In the genomic region with DNA sequence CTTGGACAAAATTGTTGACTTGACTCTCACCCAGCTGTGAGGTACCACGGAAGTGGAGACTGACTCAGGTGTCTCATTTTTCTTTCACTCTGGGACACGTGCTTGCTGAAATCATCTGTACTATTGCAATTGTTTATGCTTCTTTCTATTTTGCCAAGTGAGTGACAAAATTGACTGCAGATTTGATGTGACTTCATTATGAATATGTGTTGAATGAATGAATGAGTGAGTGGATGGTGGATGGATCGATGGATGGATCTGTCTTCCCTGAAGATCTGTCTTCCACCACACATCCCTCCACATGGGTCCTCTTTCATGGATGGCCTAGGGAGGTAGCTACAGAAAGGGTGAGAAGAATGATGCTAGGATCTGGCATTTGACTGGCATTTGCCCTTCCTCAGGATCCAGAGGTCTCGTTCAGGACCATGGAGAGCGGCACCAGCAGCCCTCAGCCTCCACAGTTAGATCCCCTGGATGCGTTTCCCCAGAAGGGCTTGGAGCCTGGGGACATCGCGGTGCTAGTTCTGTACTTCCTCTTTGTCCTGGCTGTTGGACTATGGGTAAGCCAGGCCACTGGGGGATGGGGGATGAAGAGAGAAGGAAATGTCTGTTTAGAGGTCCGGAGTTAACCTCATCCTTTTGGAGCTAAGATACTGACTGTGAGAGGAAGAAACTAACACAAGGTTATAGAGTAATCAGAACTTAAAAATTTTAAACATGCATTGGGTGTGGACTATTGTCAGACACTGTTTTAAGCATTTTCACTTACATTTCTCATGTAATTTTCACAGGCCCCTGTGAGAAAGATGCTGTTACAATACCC, we compare ENCODE assay signal across 8 cellular contexts. TPM values are rescaled to one million over a fixed set of nuclear protein-coding genes. Genes with fewer than 3 reads are reported as not detected.
A peak's percentile ranks its signal among the peaks of the same experiment; 100 is the strongest.
DNase-seq lines count a peak whose midpoint lies in the region; ATAC-seq and TF ChIP-seq lines count a peak whose summit lies in the region.

No MANE protein-coding gene starts in this region.

- H2BK120ac ChIP-seq in IMR-90 (ENCODE audit: low read depth, low read length) = no peak overlapping the region

- no peaks in the 10 kb centered on the region for H3K36me3 ChIP-seq in IMR-90 (ENCODE audit: control insufficient read depth, insufficient read depth, low read length)
- no peaks in the 10 kb centered on the region for H3K36me3 ChIP-seq in neural progenitor cell

- ATAC-seq in IMR-90 (ENCODE audit: low read depth) (peak; percentile 74), GM18517 (IDR thresholded peaks at IDR 0.05; ENCODE audit: unreplicated experiment) (no peak), HG03196 (IDR thresholded peaks at IDR 0.05; ENCODE audit: unreplicated experiment) (no peak), HG03097 (IDR thresholded peaks at IDR 0.05; ENCODE audit: low FRiP score, unreplicated experiment) (no peak)

- no peaks in the 10 kb centered on the region for H3K4me1 Mint-ChIP-seq in activated CD4-positive, alpha-beta T cell treated with anti-CD3 and anti-CD28 coated beads, Interleukin-2, amount 10 ng/mL, durations not matched to agents 24 days and 14 days
- H3K4me1 Mint-ChIP-seq in endothelial cell (ENCODE audit: unreplicated experiment) (no peaks in the 10 kb centered on the region), neural progenitor cell (no peaks in the 10 kb centered on the region)

- H4K91ac ChIP-seq in IMR-90 (ENCODE audit: insufficient read depth, low read depth, low read length) = no peak overlapping the region

- no peaks in the 10 kb centered on the region for H3K79me1 ChIP-seq in IMR-90 (ENCODE audit: low read depth in 1 of 2, low read length in 2 of 2)

- no peak for TF ChIP-seq POLR2A in IMR-90 (IDR thresholded peaks at IDR 0.05; ENCODE audit: low read depth, low read length)

- H3K27ac Mint-ChIP-seq in activated CD4-positive, alpha-beta T cell treated with anti-CD3 and anti-CD28 coated beads, Interleukin-2, amount 10 ng/mL, durations not matched to agents 24 days and 14 days = no peak overlapping the region
- no peak overlapping the region for H3K27ac Mint-ChIP-seq in endothelial cell (ENCODE audit: unreplicated experiment)
- no peak overlapping the region for H3K27ac Mint-ChIP-seq in neural progenitor cell

- no peak overlapping the region for H3K23ac ChIP-seq in IMR-90 (ENCODE audit: low read depth, low read length)

- no peak overlapping the region for H3K56ac ChIP-seq in IMR-90 (ENCODE audit: extremely low read depth, insufficient read depth, low read length)

- POLR2A ChIA-PET in IMR-90 (lab: Charles Lee; ENCODE audit: unreplicated experiment) = no interaction called here

- no peak for TF ChIP-seq CTCF in IMR-90 (conservative IDR thresholded peaks at IDR 0.05; ENCODE audit: low read depth, low read length)
- TF ChIP-seq CTCF in endothelial cell (IDR thresholded peaks at IDR 0.05; ENCODE audit: unreplicated experiment) = no peak
- TF ChIP-seq CTCF in neural progenitor cell (IDR thresholded peaks at IDR 0.05) = no peak

- no TSS peak for BruUV-seq in IMR-90 (replicated peaks; lab: Mats Ljungman, UMichigan)

- no peak overlapping the region for H2AK5ac ChIP-seq in IMR-90 (ENCODE audit: low read depth, low read length)

- in situ Hi-C loops in IMR-90 (cut with MboI; ENCODE audit: low sequenced_read_pairs) = loop anchor here (5.0 kb wide), 1 partner anchor 49 kb away; no protein-coding TSS in a partner anchor

- no peak overlapping the region for H2AFZ ChIP-seq in IMR-90 (replicated peaks; ENCODE audit: low read length, poor library complexity)
- no peak overlapping the region for H2AFZ ChIP-seq in neural progenitor cell (replicated peaks)

- H3K9me3 ChIP-seq in IMR-90 (ENCODE audit: control insufficient read depth, insufficient read depth, low read length) = no peaks in the 10 kb centered on the region
- H3K9me3 ChIP-seq in neural progenitor cell (ENCODE audit: low read depth) = no peaks in the 10 kb centered on the region

- no peaks in the 10 kb centered on the region for H3K36me3 Mint-ChIP-seq in activated CD4-positive, alpha-beta T cell treated with anti-CD3 and anti-CD28 coated beads, Interleukin-2, amount 10 ng/mL, durations not matched to agents 24 days and 14 days (ENCODE audit: low read depth)
- H3K36me3 Mint-ChIP-seq in endothelial cell (ENCODE audit: low read depth, unreplicated experiment) (no peaks in the 10 kb centered on the region), neural progenitor cell (no peaks in the 10 kb centered on the region)

- peaks cover 7% of the 10 kb centered on the region for H3K9me1 ChIP-seq in IMR-90 (ENCODE audit: insufficient read depth, low read length)

- no peak overlapping the region for H2AK9ac ChIP-seq in IMR-90 (replicated peaks; ENCODE audit: low read depth, low read length, poor library complexity)

- H3K27me3 Mint-ChIP-seq in activated CD4-positive, alpha-beta T cell treated with anti-CD3 and anti-CD28 coated beads, Interleukin-2, amount 10 ng/mL, durations not matched to agents 24 days and 14 days = no peaks in the 10 kb centered on the region
- H3K27me3 Mint-ChIP-seq in endothelial cell (ENCODE audit: unreplicated experiment) (no peaks in the 10 kb centered on the region), neural progenitor cell (ENCODE audit: insufficient read depth, low read depth) (peaks cover 8% of the 10 kb centered on the region)

- dilution Hi-C loops in IMR-90 (cut with HindIII; ENCODE audit: low sequenced_read_pairs, unreplicated experiment) = no loop called here

- H2BK5ac ChIP-seq in IMR-90 (ENCODE audit: low read depth, low read length, poor library complexity, severe bottlenecking) = no peak overlapping the region

- H3K79me2 ChIP-seq in neural progenitor cell (ENCODE audit: low read depth) = no peaks in the 10 kb centered on the region

- no peak overlapping the region for H4K5ac ChIP-seq in IMR-90 (ENCODE audit: low read depth, low read length)

- H2BK15ac ChIP-seq in IMR-90 (ENCODE audit: low read depth, low read length) = no peak overlapping the region

- H3K27me3 ChIP-seq in IMR-90 (ENCODE audit: control insufficient read depth, insufficient read depth, low read length) (peaks cover 4% of the 10 kb centered on the region), neural progenitor cell (no peaks in the 10 kb centered on the region)

- H3K27ac ChIP-seq in IMR-90 (ENCODE audit: insufficient read depth, low read length) = no peak overlapping the region
- no peak overlapping the region for H3K27ac ChIP-seq in neural progenitor cell

- DNase-seq in Ammon's horn (ENCODE audit: low spot score) (peak; percentile 37), IMR-90 (peak; percentile 59), endothelial cell (ENCODE audit: low spot score) (peak; percentile 81), neural progenitor cell (ENCODE audit: low spot score) (peak; percentile 87)
- peak; percentile 87 for DNase-seq in activated CD4-positive, alpha-beta T cell treated with anti-CD3 and anti-CD28 coated beads, Interleukin-2, amount 10 ng/mL, durations not matched to agents 24 days and 14 days

- no peaks in the 10 kb centered on the region for H3K9me3 Mint-ChIP-seq in activated CD4-positive, alpha-beta T cell treated with anti-CD3 and anti-CD28 coated beads, Interleukin-2, amount 10 ng/mL, durations not matched to agents 24 days and 14 days
- H3K9me3 Mint-ChIP-seq in endothelial cell (ENCODE audit: unreplicated experiment) (no peaks in the 10 kb centered on the region), neural progenitor cell (no peaks in the 10 kb centered on the region)

- no peaks in the 10 kb centered on the region for H4K20me1 ChIP-seq in IMR-90 (ENCODE audit: insufficient read depth, low read length)
- peaks cover 4% of the 10 kb centered on the region for H4K20me1 ChIP-seq in neural progenitor cell (ENCODE audit: low read depth)

- intact Hi-C loops in IMR-90 (cut with micrococcal nuclease) = loop anchor here (5.0 kb wide), 2 partner anchors 44 to 174 kb away; no protein-coding TSS in a partner anchor
- intact Hi-C loops in activated CD4-positive, alpha-beta T cell treated with anti-CD3 and anti-CD28 coated beads, Interleukin-2, amount 10 ng/mL, durations not matched to agents 24 days and 14 days (cut with micrococcal nuclease) = no loop called here

- no peak overlapping the region for H3K9ac ChIP-seq in IMR-90 (ENCODE audit: low read depth, low read length)
- H3K9ac ChIP-seq in neural progenitor cell = no peak overlapping the region

- H3F3A ChIP-seq in neural progenitor cell (ENCODE audit: low read depth) = no peaks in the 10 kb centered on the region

- H3K18ac ChIP-seq in IMR-90 (ENCODE audit: low read depth, low read length) = no peak overlapping the region

- H3K4me2 ChIP-seq in IMR-90 (ENCODE audit: low read depth, low read length) = no peak overlapping the region
- no peak overlapping the region for H3K4me2 ChIP-seq in neural progenitor cell

- CTCF ChIA-PET in IMR-90 (lab: Yijun Ruan, JAX) = no interaction called here

- H3K14ac ChIP-seq in IMR-90 (replicated peaks; ENCODE audit: low read depth, low read length) = no peak overlapping the region

- H3K4ac ChIP-seq in IMR-90 (ENCODE audit: low read depth, low read length) = no peak overlapping the region

- no peak overlapping the region for H3K4me3 Mint-ChIP-seq in activated CD4-positive, alpha-beta T cell treated with anti-CD3 and anti-CD28 coated beads, Interleukin-2, amount 10 ng/mL, durations not matched to agents 24 days and 14 days
- H3K4me3 Mint-ChIP-seq in endothelial cell (ENCODE audit: unreplicated experiment) (no peak overlapping the region), neural progenitor cell (no peak overlapping the region)

- no peak overlapping the region for H2BK20ac ChIP-seq in IMR-90 (ENCODE audit: low read depth, low read length)

- H3K4me1 ChIP-seq in IMR-90 (ENCODE audit: control insufficient read depth, insufficient read depth, low read length) = peaks cover 6% of the 10 kb centered on the region
- H3K4me1 ChIP-seq in neural progenitor cell = no peaks in the 10 kb centered on the region

- H4K8ac ChIP-seq in IMR-90 (ENCODE audit: low read depth in 2 of 2, low read length in 2 of 2) = no peak overlapping the region

- TF ChIP-seq RAD21 in IMR-90 (IDR thresholded peaks at IDR 0.05; ENCODE audit: low read length) = no peak

- H3K4me3 ChIP-seq in IMR-90 (ENCODE audit: insufficient read depth, low read depth, low read length) (no peak overlapping the region), neural progenitor cell (no peak overlapping the region)

- WGBS in IMR-90 (ENCODE audit: extremely low coverage in 2 of 2, insufficient read length in 1 of 2), 2 experiments = 32% methylated on average over 5 of the region's 9 CpGs; no CpG with 5 or more reads in 1 of the 2 experiments

TF ChIP-seq in IMR-90, 13 proteins besides CTCF, POLR2A, EP300 and RAD21 (continues in another document):
- TF ChIP-seq FOS (IDR thresholded peaks at IDR 0.05; ENCODE audit: low read depth, low read length) = no peak
- TF ChIP-seq MAFK (IDR thresholded peaks at IDR 0.05; ENCODE audit: low read depth, low read length) = no peak

RNA-seq across cellular contexts. Expression of a gene that starts 12.7 kb away (rescaled TPM):
- under 0.01 TPM in 1 of 2 replicates, not detected in the other for total RNA-seq in IMR-90 (2012; rRNA removed)
- polyA plus RNA-seq in IMR-90 (2012; rRNA removed) = not detected in 2 replicates
- polyA plus RNA-seq in IMR-90 (2012; cell fraction: cytosol; rRNA removed) = not detected in 2 replicates
- polyA plus RNA-seq in IMR-90 (2012; cell fraction: nucleus; rRNA removed; ENCODE audit: low replicate concordance) = not detected in 2 replicates
- total RNA-seq in activated CD4-positive, alpha-beta T cell treated with anti-CD3 and anti-CD28 coated beads, Interleukin-2, amount 10 ng/mL, durations not matched to agents 24 days and 14 days = not detected in 2 replicates
- total RNA-seq in endothelial cell (ENCODE audit: unreplicated experiment) = not detected
- total RNA-seq in neural progenitor cell (ENCODE audit: low replicate concordance) = 0.09 TPM in 1 of 2 replicates, not detected in the other

Comparison
In these comparisons a context has a peak if more than half of its experiments do, and no peak if none do; other contexts are left out.
1. DNase-seq: peak in every context shown above with its lines; median percentile 87 in activated CD4-positive, alpha-beta T cell treated with anti-CD3 and anti-CD28 coated beads, Interleukin-2, amount 10 ng/mL, durations not matched to agents 24 days and 14 days; 87 in neural progenitor cell; 81 in endothelial cell; 59 in IMR-90; 37 in Ammon's horn.